ENCODE assay signal across 17 cellular contexts in genomic region chr4:3034231-3034630, GRCh38. TPM values are rescaled to one million over a fixed set of nuclear protein-coding genes. Genes with fewer than 3 reads are reported as not detected.
DNase-seq lines count a peak whose midpoint lies in the region; ATAC-seq, FAIRE-seq and TF ChIP-seq lines count a peak whose summit lies in the region.
"Had no signal": no experiment of that assay in that cellular context is flagged by ENCODE, and none has a peak within 500 bp of the region (broad histone marks: within the 10 kb centered on the region; RNA-seq: fewer than 3 reads in every experiment).

No MANE protein-coding gene starts in this region.

- H3K27ac ChIP-seq in K562 (ENCODE audit: extremely low read depth, low read depth, low read length) (no peak overlapping the region), tibial nerve (no peak overlapping the region)
- H3K27ac ChIP-seq: BLaER1 treated with 17β-estradiol and CSF1 and Interleukin-3, amounts not matched to agents 10 nM and 100 nM; HL-60 had no signal

- intact Hi-C loops in K562 (cut with micrococcal nuclease) (no loop called here), posterior vena cava (cut with DNase I) (loop anchor here in 1 of 2 donors (10.0 kb wide), 2 partner anchors 59 to 269 kb away; no protein-coding TSS in a partner anchor)

- H3K4me3 ChIP-seq in K562 (no peak overlapping the region), tibial nerve (no peak overlapping the region)
- H3K4me3 ChIP-seq: BLaER1 treated with 17β-estradiol and CSF1 and Interleukin-3, amounts not matched to agents 10 nM and 100 nM; HAP-1 had no signal

- H3K27me3 Mint-ChIP-seq in activated naive CD4-positive, alpha-beta T cell treated with anti-CD3 and anti-CD28 coated beads, Interleukin-2, amount 50 U/mL, for 24 hours = no peaks in the 10 kb centered on the region

- H3K4me3 Mint-ChIP-seq in activated naive CD4-positive, alpha-beta T cell treated with anti-CD3 and anti-CD28 coated beads, Interleukin-2, amount 50 U/mL, for 24 hours = no peak overlapping the region
- H3K4me3 Mint-ChIP-seq: CD4-positive, CD25-positive, alpha-beta regulatory T cell had no signal

- in situ Hi-C loops in GM13977 (cut with MboI; ENCODE audit: low pct_unique_long_range_greater_than_20kb, low sequenced_read_pairs, unreplicated experiment) = loop anchor here (10.0 kb wide), 1 partner anchor 49 kb away; no protein-coding TSS in a partner anchor
- in situ Hi-C loops in K562 (cut with MboI) = no loop called here

- H3K79me2 ChIP-seq in K562 (ENCODE audit: control insufficient read depth, insufficient read depth, low read length) = no peaks in the 10 kb centered on the region

- H3K9me3 ChIP-seq in K562 (replicated peaks; ENCODE audit: control insufficient read depth, insufficient read depth, low read depth, low read length) (no peaks in the 10 kb centered on the region), tibial nerve (no peaks in the 10 kb centered on the region)
- H3K9me3 ChIP-seq: BLaER1 treated with 17β-estradiol and CSF1 and Interleukin-3, amounts not matched to agents 10 nM and 100 nM; HAP-1 had no signal

- H3K4me1 Mint-ChIP-seq in activated naive CD4-positive, alpha-beta T cell treated with anti-CD3 and anti-CD28 coated beads, Interleukin-2, amount 50 U/mL, for 24 hours = peaks cover 19% of the 10 kb centered on the region

- H3K9me1 ChIP-seq in K562 (ENCODE audit: control insufficient read depth, insufficient read depth, low read length) = no peaks in the 10 kb centered on the region

- no peaks in the 10 kb centered on the region for H3K36me3 ChIP-seq in K562 (ENCODE audit: control insufficient read depth, insufficient read depth, low read length)
- no peaks in the 10 kb centered on the region for H3K36me3 ChIP-seq in tibial nerve
- H3K36me3 ChIP-seq: BLaER1 treated with 17β-estradiol and CSF1 and Interleukin-3, amounts not matched to agents 10 nM and 100 nM; HAP-1 had no signal

- CTCF ChIA-PET in K562 (lab: Yijun Ruan, JAX; ENCODE audit: low intra/inter-chr PET ratio) = no interaction called here

- no TSS peak for BruUV-seq in K562 (replicated peaks; lab: Mats Ljungman, UMichigan)

- no peak for TF ChIP-seq RAD21 in K562 (CRISPR knock-in tag; conservative IDR thresholded peaks at IDR 0.05 in 1 of 2, IDR thresholded peaks at IDR 0.05 in 1 of 2)

- no peaks in the 10 kb centered on the region for H3K36me3 Mint-ChIP-seq in activated naive CD4-positive, alpha-beta T cell treated with anti-CD3 and anti-CD28 coated beads, Interleukin-2, amount 50 U/mL, for 24 hours
- H3K36me3 Mint-ChIP-seq: CD4-positive, CD25-positive, alpha-beta regulatory T cell had no signal

- no peak overlapping the region for H3K4me2 ChIP-seq in K562 (ENCODE audit: insufficient read depth, low read length)
- H3K4me2 ChIP-seq: BLaER1 treated with 17β-estradiol and CSF1 and Interleukin-3, amounts not matched to agents 10 nM and 100 nM had no signal

- no peak for DNase-seq in activated naive CD4-positive, alpha-beta T cell treated with anti-CD3 and anti-CD28 coated beads, Interleukin-2, amount 50 U/mL, for 16 hours
- DNase-seq in GM13977 (ENCODE audit: low spot score) (peak; percentile 8), K562 (ENCODE audit: extremely low read depth in 1 of 4, low spot score in 3 of 4) (no peak), posterior vena cava (ENCODE audit: low spot score) (peak; percentile 38), tibial nerve (ENCODE audit: low spot score in 2 of 2) (no peak), LoVo (ENCODE audit: low spot score) (no peak)
- DNase-seq: ACHN; CD4-positive, CD25-positive, alpha-beta regulatory T cell; DMS79 had no signal

- no peaks in the 10 kb centered on the region for H3K9me3 Mint-ChIP-seq in activated naive CD4-positive, alpha-beta T cell treated with anti-CD3 and anti-CD28 coated beads, Interleukin-2, amount 50 U/mL, for 24 hours
- H3K9me3 Mint-ChIP-seq: CD4-positive, CD25-positive, alpha-beta regulatory T cell had no signal

- no peak overlapping the region for H3K9ac ChIP-seq in K562 (ENCODE audit: insufficient read depth in 1 of 2, low read depth in 2 of 2, low read length in 2 of 2)
- H3K9ac ChIP-seq: BLaER1 treated with 17β-estradiol and CSF1 and Interleukin-3, amounts not matched to agents 10 nM and 100 nM had no signal

- peak overlapping the region; percentile 3 for H3K27ac Mint-ChIP-seq in activated naive CD4-positive, alpha-beta T cell treated with anti-CD3 and anti-CD28 coated beads, Interleukin-2, amount 50 U/mL, for 24 hours
- H3K27ac Mint-ChIP-seq: CD4-positive, CD25-positive, alpha-beta regulatory T cell had no signal

- H2AFZ ChIP-seq in K562 (ENCODE audit: low read depth, low read length) = no peak overlapping the region

- H4K20me1 ChIP-seq in K562 (replicated peaks; ENCODE audit: control insufficient read depth, insufficient read depth, low read length) = no peaks in the 10 kb centered on the region; the same call in 1 of the 2 replicates
- H4K20me1 ChIP-seq: BLaER1 treated with 17β-estradiol and CSF1 and Interleukin-3, amounts not matched to agents 10 nM and 100 nM had no signal

- FAIRE-seq in K562 (lab: Jason Lieb, UNC) = no peak
- FAIRE-seq: G401.6, H1 had no signal

- peaks cover 0 to 14% of the 10 kb centered on the region in 2 experiments; a peak in 3 of 5 replicates for H3K4me1 ChIP-seq in K562 (replicated peaks in 1 of 2; ENCODE audit: control insufficient read depth in 2 of 2, insufficient read depth in 2 of 2, low read length in 2 of 2)
- H3K4me1 ChIP-seq in tibial nerve = peaks cover 0 to 19% (median 0%) of the 10 kb centered on the region in 4 donors
- H3K4me1 ChIP-seq: HAP-1 had no signal

- TF ChIP-seq CTCF in GM13977 (IDR thresholded peaks at IDR 0.05; ENCODE audit: extremely low read depth, insufficient read depth, missing control alignments) (no peak), K562 (IDR thresholded peaks at IDR 0.05 in 2 of 3, conservative IDR thresholded peaks at IDR 0.05 in 1 of 3; ENCODE audit: insufficient read depth in 2 of 3, low read depth in 1 of 3, low read length in 3 of 3) (no peak), tibial nerve (IDR thresholded peaks at IDR 0.05) (no peak)

- H3K27me3 ChIP-seq in K562 (ENCODE audit: control insufficient read depth in 2 of 2, insufficient read depth in 2 of 2, low read length in 2 of 2) (peaks cover 64 to 96% of the 10 kb centered on the region in 2 experiments), tibial nerve (no peaks in the 10 kb centered on the region)
- H3K27me3 ChIP-seq: BLaER1 treated with 17β-estradiol and CSF1 and Interleukin-3, amounts not matched to agents 10 nM and 100 nM had no signal

- no peak for TF ChIP-seq EP300 in K562 (IDR thresholded peaks at IDR 0.05; ENCODE audit: low read length)
- no peak for TF ChIP-seq EP300 in tibial nerve (IDR thresholded peaks at IDR 0.05)

- ATAC-seq in K562 (no peak), HG02981 (IDR thresholded peaks at IDR 0.05; ENCODE audit: unreplicated experiment) (no peak)

- POLR2A ChIA-PET in K562 (lab: Yijun Ruan, JAX) = interaction anchor here (0.6 to 1.5 kb wide), 3 partner anchors 10 to 71 kb away, joined by 3 read pairs; partner anchors contain the start of gene GRK4

- TF ChIP-seq POLR2A in K562 (conservative IDR thresholded peaks at IDR 0.05) (no peak), tibial nerve (IDR thresholded peaks at IDR 0.05) (no peak)

- 24% methylated on average over 8 of the region's 8 CpGs for WGBS in K562 (ENCODE audit: insufficient coverage, low coverage, missing lambda C conversion rate)
- 87 to 88% methylated on average over 8 of the region's 8 CpGs for WGBS in tibial nerve, 2 donors

RNA-seq across cellular contexts. Expression of gene HTT-AS, which starts 40.1 kb away (rescaled TPM):
- total RNA-seq in K562 (2011; cell fraction: chromatin; rRNA removed; ENCODE audit: low replicate concordance) = not detected in 2 replicates
- not detected in 2 replicates for total RNA-seq in K562 (2011; cell fraction: nucleolus; rRNA removed)
- not detected in 2 replicates for total RNA-seq in K562 (2011; cell fraction: nucleoplasm; rRNA removed)
- total RNA-seq in K562 (2014; rRNA removed) (not detected in 2 replicates), K562 (2014; rRNA removed; fragmentation: Illumina TruSeq; extraction: Trizol) (not detected in 2 replicates), K562 (2015; rRNA removed; fragmentation: Illumina TruSeq; extraction: Trizol) (not detected in 2 replicates), K562 (2021) (not detected in 2 replicates), posterior vena cava (not detected), tibial nerve (not detected)
- polyA plus RNA-seq in K562 (2011; rRNA removed) (not detected in 2 replicates), K562 (2014; fragmentation: Illumina TruSeq; extraction: Trizol) (not detected in 2 replicates), K562 (2014; fragmentation: Nextera tagmentation; extraction: Ambion mirVana) (not detected), K562 (2014; rRNA removed) (not detected in 2 replicates)
- polyA plus RNA-seq in K562 (2011; cell fraction: cytosol; rRNA removed) = not detected in 2 replicates
- not detected in 2 replicates for polyA plus RNA-seq in K562 (2011; cell fraction: nucleus; rRNA removed)
- polyA plus RNA-seq in K562 (2012) = not detected in 2 replicates
- not detected in 2 replicates for polyA minus RNA-seq in K562 (2011; rRNA and poly(A)+ RNA removed)
- polyA minus RNA-seq in K562 (2011; cell fraction: cytosol; rRNA and poly(A)+ RNA removed) = not detected in 2 replicates
- not detected in 2 replicates for polyA minus RNA-seq in K562 (2011; cell fraction: nucleus; rRNA and poly(A)+ RNA removed)
- total RNA-seq: A172; CD4-positive, CD25-positive, alpha-beta regulatory T cell; H1 had no signal
- polyA plus RNA-seq: CD4-positive, CD25-positive, alpha-beta regulatory T cell; H1 had no signal

RNA-seq across cellular contexts. Expression of gene HTT, which starts 40.2 kb away (rescaled TPM):
- total RNA-seq in K562 (2011; cell fraction: chromatin; rRNA removed; ENCODE audit: low replicate concordance) = 240 and 245 TPM in 2 replicates
- total RNA-seq in K562 (2011; cell fraction: nucleolus; rRNA removed) = 97.7 and 97.9 TPM in 2 replicates
- total RNA-seq in K562 (2011; cell fraction: nucleoplasm; rRNA removed) = 129 and 141 TPM in 2 replicates
- total RNA-seq in K562 (2014; rRNA removed) (13.3 and 19.2 TPM in 2 replicates), K562 (2014; rRNA removed; fragmentation: Illumina TruSeq; extraction: Trizol) (14.7 and 16.3 TPM in 2 replicates), K562 (2015; rRNA removed; fragmentation: Illumina TruSeq; extraction: Trizol) (14.5 and 16.4 TPM in 2 replicates), K562 (2021) (26.6 and 31.6 TPM in 2 replicates), posterior vena cava (10 to 100 TPM; 47.4 to 49.0 TPM), tibial nerve (10 to 100 TPM; 62.2 to 93.6 (median 81.2) TPM)
- polyA plus RNA-seq in K562 (2011; rRNA removed) (14.7 and 15.3 TPM in 2 replicates), K562 (2014; fragmentation: Illumina TruSeq; extraction: Trizol) (22.2 and 23.3 TPM in 2 replicates), K562 (2014; fragmentation: Nextera tagmentation; extraction: Ambion mirVana) (under 1 TPM; 0.66 to 0.97 TPM), K562 (2014; rRNA removed) (12.6 and 19.9 TPM in 2 replicates)
- polyA plus RNA-seq in K562 (2011; cell fraction: cytosol; rRNA removed) = 11.4 and 13.4 TPM in 2 replicates
- 51.8 and 61.0 TPM in 2 replicates for polyA plus RNA-seq in K562 (2011; cell fraction: nucleus; rRNA removed)
- polyA plus RNA-seq in K562 (2012) = 14.0 and 15.4 TPM in 2 replicates
- polyA minus RNA-seq in K562 (2011; rRNA and poly(A)+ RNA removed) = 54.1 and 63.5 TPM in 2 replicates
- 47.9 and 50.7 TPM in 2 replicates for polyA minus RNA-seq in K562 (2011; cell fraction: cytosol; rRNA and poly(A)+ RNA removed)
- polyA minus RNA-seq in K562 (2011; cell fraction: nucleus; rRNA and poly(A)+ RNA removed) = 47.3 and 83.0 TPM in 2 replicates

Comparison
In these comparisons a context has a peak if more than half of its experiments do, and no peak if none do; other contexts are left out.
1. DNase-seq: peak in GM13977 (single experiment) and posterior vena cava (single experiment); none in activated naive CD4-positive, alpha-beta T cell treated with anti-CD3 and anti-CD28 coated beads, Interleukin-2, amount 50 U/mL, for 16 hours (single experiment), K562 (0 of 4), tibial nerve (0 of 2) and LoVo (single experiment).